8 cellular contexts compared by ENCODE assay signal in the genomic region with DNA sequence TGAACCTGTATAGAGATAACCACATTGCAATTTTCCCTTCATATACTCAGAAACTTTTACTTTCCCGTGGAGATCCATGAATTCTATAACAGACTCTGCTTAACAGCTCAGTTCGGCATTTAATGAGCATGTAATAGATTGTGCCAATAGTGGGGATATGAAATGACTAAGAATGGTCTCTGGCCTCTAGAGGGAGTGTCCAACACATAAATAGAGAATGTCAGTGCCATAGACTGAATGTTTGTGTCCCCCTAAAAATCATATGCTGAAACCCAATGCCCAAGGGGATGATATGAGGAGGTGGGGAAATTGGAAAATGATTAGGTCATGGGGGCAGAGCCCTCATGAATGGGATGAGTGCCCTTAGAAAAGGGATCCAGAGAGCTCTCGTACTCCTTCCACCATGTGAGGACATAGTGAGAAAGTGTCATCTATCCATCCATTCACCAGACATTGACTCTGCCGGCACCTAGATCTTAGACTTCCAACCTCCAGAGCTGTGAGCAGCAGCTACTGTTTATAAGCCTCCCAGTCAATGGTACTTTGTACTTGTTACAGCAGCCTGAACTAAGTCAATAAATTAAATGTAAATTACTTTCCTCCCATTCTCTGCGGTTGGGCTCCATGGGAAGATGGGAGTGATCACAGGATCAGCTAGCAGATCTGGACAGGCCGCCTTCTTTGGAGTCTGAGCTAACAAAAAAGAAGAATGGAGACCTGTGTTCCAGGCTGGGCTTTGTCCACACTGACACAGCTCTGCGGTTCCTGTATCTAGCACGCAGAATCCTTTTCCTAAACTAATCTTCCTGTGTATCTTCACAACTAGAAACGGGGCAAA. TPM values are rescaled to one million over a fixed set of nuclear protein-coding genes. Genes with fewer than 3 reads are reported as not detected.
DNase-seq lines count a peak whose midpoint lies in the region; ATAC-seq and TF ChIP-seq lines count a peak whose summit lies in the region.

No MANE protein-coding gene starts in this region.

- H3K27ac Mint-ChIP-seq in activated T-helper 1 cell treated with anti-CD3 and anti-CD28 coated beads, Interleukin-12 subunit alpha, Interleukin-12 subunit beta, Interleukin-2, Interleukin-4 antibody, amounts not matched to agents 30 ng/mL and 10 ng/mL and 1 ng/mL, durations not matched to agents 14 hours and 24 hours and 36 hours, result no peak overlapping the region

- no peaks in the 10 kb centered on the region for H3K9me3 Mint-ChIP-seq in activated T-helper 1 cell treated with anti-CD3 and anti-CD28 coated beads, Interleukin-12 subunit alpha, Interleukin-12 subunit beta, Interleukin-2, Interleukin-4 antibody, amounts not matched to agents 30 ng/mL and 10 ng/mL and 1 ng/mL, durations not matched to agents 14 hours and 24 hours and 36 hours

- DNase-seq in COLO668 (lab: John Stamatoyannopoulos, UW; ENCODE audit: unreplicated experiment) (peak; percentile 42), NCI-H510A (lab: John Stamatoyannopoulos, UW) (peak; percentile 34), thyroid gland (no peak), sigmoid colon (no peak)
- DNase-seq in activated T-helper 1 cell treated with anti-CD3 and anti-CD28 coated beads, Interleukin-12 subunit alpha, Interleukin-12 subunit beta, Interleukin-2, Interleukin-4 antibody, amounts not matched to agents 30 ng/mL and 10 ng/mL and 1 ng/mL, durations not matched to agents 14 hours and 24 hours and 36 hours (ENCODE audit: low spot score), result no peak

- intact Hi-C loops in thyroid gland (cut with DNase I), result no loop called here
- intact Hi-C loops in activated T-helper 1 cell treated with anti-CD3 and anti-CD28 coated beads, Interleukin-12 subunit alpha, Interleukin-12 subunit beta, Interleukin-2, Interleukin-4 antibody, amounts not matched to agents 30 ng/mL and 10 ng/mL and 1 ng/mL, durations not matched to agents 14 hours and 24 hours and 36 hours (cut with micrococcal nuclease), result no loop called here
- intact Hi-C loops in sigmoid colon (cut with DNase I), result no loop called here

- WGBS in thyroid gland, 2 donors, result 83% methylated on average over 9 of the region's 9 CpGs
- 28 to 69% methylated on average over 9 of the region's 9 CpGs for WGBS in sigmoid colon, 2 donors

- no peak for TF ChIP-seq EP300 in sigmoid colon (IDR thresholded peaks at IDR 0.05)

- ATAC-seq in GM21529 (IDR thresholded peaks at IDR 0.05; ENCODE audit: unreplicated experiment), result peak; percentile 43
- ATAC-seq in esophagus mucosa, result peak; percentile 42
- ATAC-seq in HG03520 (IDR thresholded peaks at IDR 0.05; ENCODE audit: unreplicated experiment), result no peak

- no peaks in the 10 kb centered on the region for H3K36me3 ChIP-seq in thyroid gland
- H3K36me3 ChIP-seq in sigmoid colon, result no peaks in the 10 kb centered on the region

- TF ChIP-seq CTCF in thyroid gland (IDR thresholded peaks at IDR 0.05) (peak in 4 of 6 experiments; percentile 15 to 36 (median 34)), sigmoid colon (IDR thresholded peaks at IDR 0.05) (no peak)

- H3K4me3 Mint-ChIP-seq in activated T-helper 1 cell treated with anti-CD3 and anti-CD28 coated beads, Interleukin-12 subunit alpha, Interleukin-12 subunit beta, Interleukin-2, Interleukin-4 antibody, amounts not matched to agents 30 ng/mL and 10 ng/mL and 1 ng/mL, durations not matched to agents 14 hours and 24 hours and 36 hours, result no peak overlapping the region

- no peak overlapping the region for H3K4me3 ChIP-seq in thyroid gland (replicated peaks in 1 of 3)
- no peak overlapping the region for H3K4me3 ChIP-seq in sigmoid colon

- H3K36me3 Mint-ChIP-seq in activated T-helper 1 cell treated with anti-CD3 and anti-CD28 coated beads, Interleukin-12 subunit alpha, Interleukin-12 subunit beta, Interleukin-2, Interleukin-4 antibody, amounts not matched to agents 30 ng/mL and 10 ng/mL and 1 ng/mL, durations not matched to agents 14 hours and 24 hours and 36 hours (ENCODE audit: low read depth), result no peaks in the 10 kb centered on the region

- H3K27me3 Mint-ChIP-seq in activated T-helper 1 cell treated with anti-CD3 and anti-CD28 coated beads, Interleukin-12 subunit alpha, Interleukin-12 subunit beta, Interleukin-2, Interleukin-4 antibody, amounts not matched to agents 30 ng/mL and 10 ng/mL and 1 ng/mL, durations not matched to agents 14 hours and 24 hours and 36 hours (ENCODE audit: insufficient read depth), result peaks cover 7% of the 10 kb centered on the region

- H3K4me1 Mint-ChIP-seq in activated T-helper 1 cell treated with anti-CD3 and anti-CD28 coated beads, Interleukin-12 subunit alpha, Interleukin-12 subunit beta, Interleukin-2, Interleukin-4 antibody, amounts not matched to agents 30 ng/mL and 10 ng/mL and 1 ng/mL, durations not matched to agents 14 hours and 24 hours and 36 hours (ENCODE audit: low read depth), result peaks cover 1% of the 10 kb centered on the region

- H3K27me3 ChIP-seq in thyroid gland (no peaks in the 10 kb centered on the region), sigmoid colon (no peaks in the 10 kb centered on the region)

- H3K9me3 ChIP-seq in thyroid gland (no peaks in the 10 kb centered on the region), sigmoid colon (no peaks in the 10 kb centered on the region)

- H3K4me1 ChIP-seq in thyroid gland (peaks cover 1 to 2% of the 10 kb centered on the region in 2 donors), sigmoid colon (no peaks in the 10 kb centered on the region)

- H3K27ac ChIP-seq in thyroid gland (no peak overlapping the region), sigmoid colon (no peak overlapping the region)

- TF ChIP-seq POLR2A in thyroid gland (IDR thresholded peaks at IDR 0.05) (no peak), sigmoid colon (IDR thresholded peaks at IDR 0.05) (no peak)

RNA-seq across cellular contexts. Expression of a gene that starts 28.1 kb away (rescaled TPM):
- 15.4 TPM for total RNA-seq in esophagus mucosa
- 1 to 10 TPM in 3 of 4 donors, under 1 TPM in 1; 0.63 to 3.1 (median 1.3) TPM for total RNA-seq in thyroid gland
- 23.1 and 24.1 TPM in 2 replicates for total RNA-seq in activated T-helper 1 cell treated with anti-CD3 and anti-CD28 coated beads, Interleukin-12 subunit alpha, Interleukin-12 subunit beta, Interleukin-2, Interleukin-4 antibody, amounts not matched to agents 30 ng/mL and 10 ng/mL and 1 ng/mL, durations not matched to agents 14 hours and 24 hours and 36 hours
- total RNA-seq in sigmoid colon, result under 1 TPM; 0.54 to 0.71 (median 0.61) TPM
- polyA plus RNA-seq in sigmoid colon, result 1 to 10 TPM; 1.2 to 7.3 (median 6.0) TPM

Comparison
In these comparisons a context has a peak if more than half of its experiments do, and no peak if none do; other contexts are left out.
1. DNase-seq: peak in COLO668 (single experiment) and NCI-H510A (single experiment); none in thyroid gland (0 of 2), activated T-helper 1 cell treated with anti-CD3 and anti-CD28 coated beads, Interleukin-12 subunit alpha, Interleukin-12 subunit beta, Interleukin-2, Interleukin-4 antibody, amounts not matched to agents 30 ng/mL and 10 ng/mL and 1 ng/mL, durations not matched to agents 14 hours and 24 hours and 36 hours (single experiment) and sigmoid colon (single experiment).
2. CTCF ChIP-seq: peak in thyroid gland (4 of 6); none in sigmoid colon (0 of 4).